In the genomic region with DNA sequence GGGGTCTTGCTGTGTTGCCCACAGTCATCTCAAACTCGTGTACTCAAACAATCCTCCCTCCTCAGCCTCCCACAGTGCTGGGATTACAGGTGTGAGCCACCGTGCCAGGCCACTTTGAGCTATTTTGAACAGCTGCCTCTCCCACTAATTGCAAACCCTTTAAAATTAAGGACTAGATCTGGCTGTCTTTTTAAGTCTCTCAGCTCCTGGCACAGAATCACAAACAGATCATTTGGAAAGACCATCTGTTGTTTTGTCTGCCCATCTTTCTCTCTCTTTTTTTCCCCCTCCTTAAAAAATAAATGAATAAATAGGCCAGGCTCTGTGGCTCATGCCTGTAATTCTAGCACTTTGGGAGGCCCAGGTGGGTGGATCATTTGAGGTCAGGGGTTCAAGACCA, we compare ENCODE assay signal across 1 cellular context.
TF ChIP-seq lines count a peak whose summit lies in the region.

No MANE protein-coding gene starts in this region.

TF ChIP-seq in IMR-90, 13 proteins besides CTCF, POLR2A, EP300 and RAD21:
- TF ChIP-seq MAFK (IDR thresholded peaks at IDR 0.05; ENCODE audit: low read depth, low read length) (no peak), CEBPB (IDR thresholded peaks at IDR 0.05; ENCODE audit: low read depth, low read length) (no peak), MAZ (IDR thresholded peaks at IDR 0.05; ENCODE audit: borderline replicate concordance, low read depth, low read length) (no peak), CHD1 (IDR thresholded peaks at IDR 0.05; ENCODE audit: low read depth, low read length) (no peak)
- TF ChIP-seq, protein P1, sequence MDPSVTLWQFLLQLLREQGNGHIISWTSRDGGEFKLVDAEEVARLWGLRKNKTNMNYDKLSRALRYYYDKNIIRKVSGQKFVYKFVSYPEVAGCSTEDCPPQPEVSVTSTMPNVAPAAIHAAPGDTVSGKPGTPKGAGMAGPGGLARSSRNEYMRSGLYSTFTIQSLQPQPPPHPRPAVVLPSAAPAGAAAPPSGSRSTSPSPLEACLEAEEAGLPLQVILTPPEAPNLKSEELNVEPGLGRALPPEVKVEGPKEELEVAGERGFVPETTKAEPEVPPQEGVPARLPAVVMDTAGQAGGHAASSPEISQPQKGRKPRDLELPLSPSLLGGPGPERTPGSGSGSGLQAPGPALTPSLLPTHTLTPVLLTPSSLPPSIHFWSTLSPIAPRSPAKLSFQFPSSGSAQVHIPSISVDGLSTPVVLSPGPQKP (IDR thresholded peaks at IDR 0.05; ENCODE audit: borderline replicate concordance, low read depth, low read length) = no peak
